9 cellular contexts compared by ENCODE assay signal in the genomic region with DNA sequence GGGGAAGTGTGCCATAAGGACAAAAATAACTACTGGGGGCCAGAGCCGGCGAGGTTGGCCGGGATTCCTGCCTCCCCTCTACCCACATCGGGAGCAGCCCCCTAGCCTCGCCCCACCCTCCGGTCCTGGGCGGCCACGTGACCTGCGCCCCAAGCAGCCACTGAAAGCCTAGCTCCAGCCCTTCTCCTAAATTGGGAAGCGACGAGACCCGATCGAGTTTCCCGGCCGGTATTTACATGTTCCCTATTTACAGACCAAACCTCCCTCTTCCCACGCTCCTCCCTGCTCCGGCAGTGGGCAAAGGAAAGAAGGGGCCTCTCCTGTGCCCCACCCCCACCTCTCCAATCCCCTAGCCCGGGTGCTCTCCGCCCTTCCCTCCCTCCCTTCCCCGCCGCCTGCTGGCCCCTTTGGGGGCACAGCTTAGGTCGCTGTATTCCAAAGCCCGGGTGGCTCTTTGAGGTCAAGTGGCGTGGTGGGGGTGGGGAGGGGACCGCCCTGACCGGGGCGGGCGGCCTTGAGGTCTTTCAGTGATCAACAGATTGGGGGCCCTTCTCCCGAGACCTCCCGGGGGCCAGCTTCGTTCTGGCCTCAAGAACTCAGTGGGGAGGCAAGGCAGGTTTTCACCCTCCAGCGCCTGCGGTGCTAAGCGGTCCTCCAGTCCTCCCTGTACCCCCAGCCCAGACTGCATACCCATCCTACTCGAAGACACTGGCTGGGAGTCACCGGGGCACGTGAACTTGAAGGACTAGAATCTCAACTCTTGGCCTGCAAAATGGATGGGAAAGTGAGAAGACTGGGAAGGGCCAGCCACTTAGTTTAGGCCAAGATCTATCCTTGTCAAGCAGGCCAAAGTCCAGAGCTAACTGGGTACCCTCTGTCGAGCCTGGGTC. TPM values are rescaled to one million over a fixed set of nuclear protein-coding genes. Genes with fewer than 3 reads are reported as not detected.
DNase-seq lines count a peak whose midpoint lies in the region; ATAC-seq, FAIRE-seq and TF ChIP-seq lines count a peak whose summit lies in the region.
"Had no signal": no experiment of that assay in that cellular context is flagged by ENCODE, and none has a peak within 500 bp of the region (broad histone marks: within the 10 kb centered on the region; RNA-seq: fewer than 3 reads in every experiment).

No MANE protein-coding gene starts in this region.

- no peaks in the 10 kb centered on the region for H3K36me3 ChIP-seq in HUES6 (ENCODE audit: control insufficient read depth, insufficient read depth, low read length)
- H3K36me3 ChIP-seq in bronchial epithelial cell (ENCODE audit: control insufficient read depth, insufficient read depth, low read length), result no peaks in the 10 kb centered on the region
- no peaks in the 10 kb centered on the region for H3K36me3 ChIP-seq in gastrocnemius medialis

- TF ChIP-seq POLR2A in gastrocnemius medialis (IDR thresholded peaks at IDR 0.05), result peak in 1 of 2 donors; percentile 70

- H3K27ac ChIP-seq in HUES6 (ENCODE audit: low read depth, low read length), result peak overlapping the region; percentile 16; the same call in 1 of the 2 replicates
- peak overlapping the region; percentile 93 to 99 (median 98) for H3K27ac ChIP-seq in gastrocnemius medialis

- DNase-seq in bronchial epithelial cell (ENCODE audit: low read depth), result no peak
- DNase-seq in islet precursor cell, result peak; percentile 80
- DNase-seq in gastrocnemius medialis, result peak; percentile 81 to 88
- no peak for DNase-seq in NCI-H187 treated with DMSO at 0.1 percent for 48 hours (lab: John Stamatoyannopoulos, UW)
- DNase-seq in NCI-H226, result no peak
- DNase-seq: activated naive CD4-positive, alpha-beta T cell treated with anti-CD3 and anti-CD28 coated beads for 36 hours had no signal

- H3K4me3 ChIP-seq in HUES6 (ENCODE audit: low read depth, low read length), result peak overlapping the region; percentile 57
- peak overlapping the region; percentile 12 for H3K4me3 ChIP-seq in bronchial epithelial cell (ENCODE audit: low read depth, low read length)
- peak overlapping the region; percentile 53 to 65 (median 62) for H3K4me3 ChIP-seq in gastrocnemius medialis

- peaks cover 4% of the 10 kb centered on the region; the same call in 1 of the 2 replicates for H3K9me3 ChIP-seq in HUES6 (ENCODE audit: control insufficient read depth, insufficient read depth, low read depth, low read length)
- H3K9me3 ChIP-seq in gastrocnemius medialis, result no peaks in the 10 kb centered on the region

- peak; percentile 72 to 73 for ATAC-seq in gastrocnemius medialis
- ATAC-seq in HG03565 (IDR thresholded peaks at IDR 0.05; ENCODE audit: unreplicated experiment), result no peak
- ATAC-seq in HG03139 (IDR thresholded peaks at IDR 0.05; ENCODE audit: unreplicated experiment), result no peak

- TF ChIP-seq CTCF in bronchial epithelial cell (IDR thresholded peaks at IDR 0.05; ENCODE audit: insufficient read depth, low read length, severe bottlenecking) (peak; percentile 23), gastrocnemius medialis (IDR thresholded peaks at IDR 0.05 in 4 of 5, conservative IDR thresholded peaks at IDR 0.05 in 1 of 5) (peak in 3 of 5 experiments; percentile 14 to 39 (median 29))

- in situ Hi-C loops in gastrocnemius medialis (cut with MboI; ENCODE audit: low sequenced_read_pairs in 4 of 4), result no loop called here

- H3K4me1 ChIP-seq in HUES6 (ENCODE audit: control insufficient read depth, insufficient read depth, low read length), result peaks cover 33% of the 10 kb centered on the region
- H3K4me1 ChIP-seq in gastrocnemius medialis, result peaks cover 49 to 56% of the 10 kb centered on the region in 2 donors

- H3K27me3 ChIP-seq in HUES6 (ENCODE audit: control insufficient read depth, insufficient read depth, low read length) (peaks cover 14% of the 10 kb centered on the region), bronchial epithelial cell (ENCODE audit: control insufficient read depth, insufficient read depth, low read length) (peaks cover 1% of the 10 kb centered on the region), gastrocnemius medialis (no peaks in the 10 kb centered on the region)

- intact Hi-C loops in gastrocnemius medialis (cut with DNase I; ENCODE audit: low total_unique reads), result no loop called here

- FAIRE-seq in bronchial epithelial cell (lab: Jason Lieb, UNC), result no peak

- H3K9ac ChIP-seq in HUES6 (ENCODE audit: low read length), result peak overlapping the region; percentile 36

RNA-seq across cellular contexts. Expression of a gene that starts 6.3 kb away (rescaled TPM):
- total RNA-seq in bronchial epithelial cell, result 29.3 and 36.3 TPM in 2 replicates
- total RNA-seq in gastrocnemius medialis, result 100 to 1,000 TPM in 1 of 4 donors, 10 to 100 TPM in 3; 66.0 to 116 (median 83.4) TPM

RNA-seq across cellular contexts. Expression of a gene that starts 34.3 kb away (rescaled TPM):
- 0.79 and 1.9 TPM in 2 replicates for total RNA-seq in bronchial epithelial cell
- 10 to 100 TPM in 1 of 4 donors, 1 to 10 TPM in 2, under 1 TPM in 1; 0.78 to 22.7 (median 4.3) TPM for total RNA-seq in gastrocnemius medialis

Comparison
In these comparisons a context has a peak if more than half of its experiments do, and no peak if none do; other contexts are left out.
1. H3K4me3 ChIP-seq: peak in every context shown above with its lines; median percentile 62 in gastrocnemius medialis; 57 in HUES6; 12 in bronchial epithelial cell.
2. DNase-seq: peak in islet precursor cell (single experiment) and gastrocnemius medialis (2 of 2); none in bronchial epithelial cell (single experiment), NCI-H187 treated with DMSO at 0.1 percent for 48 hours (single experiment) and NCI-H226 (single experiment).
3. ATAC-seq: peak in gastrocnemius medialis (2 of 2); none in HG03565 (single experiment) and HG03139 (single experiment).